ENCODE assay signal across 8 cellular contexts in the genomic region with DNA sequence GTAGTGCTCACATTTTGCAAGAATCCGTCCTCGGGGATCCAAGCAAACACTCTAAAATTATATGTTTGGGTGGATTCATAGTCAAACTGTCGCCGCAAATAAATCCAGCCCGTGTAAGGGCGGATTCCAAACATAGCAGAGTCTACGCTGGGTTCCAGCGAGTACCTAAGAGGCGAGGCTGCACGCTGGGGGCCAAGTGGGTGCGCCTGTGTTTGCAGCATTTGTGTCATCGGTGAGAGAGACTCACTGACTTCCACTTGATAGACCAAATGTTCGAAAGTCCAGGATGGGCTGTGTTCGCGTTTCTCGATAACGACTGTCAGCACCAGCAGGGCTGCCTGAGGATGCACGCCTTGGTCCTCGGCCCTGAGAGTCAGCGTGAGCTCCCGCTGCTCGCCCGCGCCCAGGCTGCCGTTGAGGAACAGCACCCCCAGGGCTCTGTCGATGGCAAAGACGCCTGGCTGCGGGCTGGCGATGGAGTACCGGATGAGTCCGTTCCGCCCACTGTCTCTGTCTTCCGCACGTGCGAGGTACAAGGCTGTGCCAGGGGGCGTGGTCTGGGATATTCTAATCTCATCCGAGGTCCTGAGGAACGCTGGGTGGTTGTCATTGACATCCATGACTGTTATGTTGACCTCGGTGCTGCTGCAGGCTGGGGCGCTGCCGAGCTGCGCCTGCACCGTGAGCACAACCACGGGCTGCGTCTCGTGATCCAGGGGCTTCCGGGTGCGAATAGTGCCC.
A peak's percentile ranks its signal among the peaks of the same experiment; 100 is the strongest.
DNase-seq lines count a peak whose midpoint lies in the region; ATAC-seq and FAIRE-seq lines count a peak whose summit lies in the region.

No MANE protein-coding gene starts in this region.

- peak; percentile 2 for DNase-seq in GM18507 (ENCODE audit: extremely low spot score, insufficient read length, low read depth)
- peak; percentile 54 for DNase-seq in SKM-1 (lab: John Stamatoyannopoulos, UW; ENCODE audit: unreplicated experiment)
- peak; percentile 6 for DNase-seq in activated naive CD8-positive, alpha-beta T cell treated with anti-CD3 and anti-CD28 coated beads, Interleukin-2, amount 50 U/mL, for 16 hours (ENCODE audit: low read depth, low spot score)
- DNase-seq in iris pigment epithelial cell (ENCODE audit: low read depth), result peak; percentile 2
- peak; percentile 41 to 44 for DNase-seq in stimulated activated CD4-positive, alpha-beta T cell treated with anti-CD3 and anti-CD28 coated beads, Interleukin-4, amount 100 ng/mL, for 4 hours
- DNase-seq in HAP-1 (ENCODE audit: low spot score in 2 of 2), result no peak
- DNase-seq in kidney glomerular epithelial cell (lab: John Stamatoyannopoulos, UW), result no peak

- FAIRE-seq in GM18507 (lab: Jason Lieb, UNC), result peak; percentile 70

- ATAC-seq in HG02973 (IDR thresholded peaks at IDR 0.05; ENCODE audit: unreplicated experiment), result peak; percentile 82

- no peak overlapping the region for H3K4me3 ChIP-seq in HAP-1

- H3K36me3 ChIP-seq in HAP-1 (replicated peaks), result no peaks in the 10 kb centered on the region

- no peaks in the 10 kb centered on the region for H3K9me3 ChIP-seq in HAP-1

- no peaks in the 10 kb centered on the region for H3K27me3 ChIP-seq in HAP-1 (ENCODE audit: low read depth)

- H3K4me1 ChIP-seq in HAP-1, result no peaks in the 10 kb centered on the region

- in situ Hi-C loops in HAP-1 (cut with MboI; ENCODE audit: low sequenced_read_pairs), result no loop called here

Comparison
In these comparisons a context has a peak if more than half of its experiments do, and no peak if none do; other contexts are left out.
1. DNase-seq: peak in GM18507 (single experiment), SKM-1 (single experiment), activated naive CD8-positive, alpha-beta T cell treated with anti-CD3 and anti-CD28 coated beads, Interleukin-2, amount 50 U/mL, for 16 hours (single experiment), iris pigment epithelial cell (single experiment) and stimulated activated CD4-positive, alpha-beta T cell treated with anti-CD3 and anti-CD28 coated beads, Interleukin-4, amount 100 ng/mL, for 4 hours (2 of 2); none in HAP-1 (0 of 2) and kidney glomerular epithelial cell (single experiment).